ENCODE assay signal across 1 cellular context in genomic region chr19:51142119-51142518, GRCh38.
TF ChIP-seq lines count a peak whose summit lies in the region.

TSS of gene SIGLEC7 (plus strand) at chr19:51142301. CDS start at chr19:51142370, 69 bp downstream.

TF ChIP-seq in H1, 55 proteins besides CTCF, POLR2A, EP300 and RAD21:
- no peak for TF ChIP-seq KDM1A (IDR thresholded peaks at IDR 0.05; ENCODE audit: borderline replicate concordance, low read length)
- TF ChIP-seq HDAC2 (IDR thresholded peaks at IDR 0.05; ENCODE audit: borderline replicate concordance in 1 of 2, low read depth in 2 of 2, low read length in 2 of 2): no peak
- TF ChIP-seq CHD1 (IDR thresholded peaks at IDR 0.05; ENCODE audit: low read depth, low read length): no peak
- TF ChIP-seq JUND (IDR thresholded peaks at IDR 0.05; ENCODE audit: low read length): no peak
- TF ChIP-seq RBBP5 (IDR thresholded peaks at IDR 0.05; ENCODE audit: borderline replicate concordance, low read depth, low read length): no peak
